8 cellular contexts compared by ENCODE assay signal in genomic region chr15:75738647-75739325, GRCh38. TPM values are rescaled to one million over a fixed set of nuclear protein-coding genes. Genes with fewer than 3 reads are reported as not detected.
A peak's percentile ranks its signal among the peaks of the same experiment; 100 is the strongest.
DNase-seq lines count a peak whose midpoint lies in the region; ATAC-seq and TF ChIP-seq lines count a peak whose summit lies in the region.

No MANE protein-coding gene starts in this region.

- TF ChIP-seq CTCF in colonic mucosa (IDR thresholded peaks at IDR 0.05) = no peak

- no peaks in the 10 kb centered on the region for H3K27me3 ChIP-seq in colonic mucosa

- no peak overlapping the region for H3K27ac ChIP-seq in colonic mucosa

- peak overlapping the region; percentile 90 for H3K4me3 ChIP-seq in colonic mucosa

- ATAC-seq in HG03439 (IDR thresholded peaks at IDR 0.05; ENCODE audit: unreplicated experiment) = peak; percentile 90
- ATAC-seq in left lobe of liver = peak; percentile 98

- intact Hi-C loops in colonic mucosa (cut with DNase I) = loop anchor here (10.0 kb wide), 2 partner anchors 54 to 186 kb away; no protein-coding TSS in a partner anchor

- H3K36me3 ChIP-seq in colonic mucosa = no peaks in the 10 kb centered on the region

- H3K9ac ChIP-seq in colonic mucosa (ENCODE audit: low read depth in 2 of 2, low read length in 2 of 2) = peak overlapping the region; percentile 74 to 92

- H3K4me1 ChIP-seq in colonic mucosa = no peaks in the 10 kb centered on the region

- H3K9me3 ChIP-seq in colonic mucosa = no peaks in the 10 kb centered on the region

- DNase-seq in AML-193 (lab: John Stamatoyannopoulos, UW) (peak; percentile 84 to 90), GM19240 (ENCODE audit: insufficient read length, low spot score) (peak; percentile 93), NCI-H510A treated with DMSO at 0.1 percent for 48 hours (lab: John Stamatoyannopoulos, UW) (peak; percentile 70), colonic mucosa (peak; percentile 98), left lobe of liver (ENCODE audit: low spot score) (peak; percentile 95)
- peak; percentile 93 for DNase-seq in activated CD4-positive, alpha-beta T cell treated with anti-CD3 and anti-CD28 coated beads for 48 hours
- DNase-seq in stimulated activated CD4-positive, alpha-beta T cell treated with anti-CD3 and anti-CD28 coated beads, Interleukin-1b, Interleukin-23, amount 100 ng/mL, for 4 hours (ENCODE audit: low read depth in 2 of 2) = peak; percentile 84 to 90

RNA-seq across cellular contexts. Expression of gene CSPG4, which starts 26.1 kb away (rescaled TPM):
- total RNA-seq in colonic mucosa (10 to 100 TPM in 1 of 2 donors, 1 to 10 TPM in 1; 2.1 to 12.7 TPM), left lobe of liver (0.23 TPM)
